ENCODE assay signal across 8 cellular contexts in genomic region chr10:68406111-68406814, GRCh38. TPM values are rescaled to one million over a fixed set of nuclear protein-coding genes. Genes with fewer than 3 reads are reported as not detected.
A peak's percentile ranks its signal among the peaks of the same experiment; 100 is the strongest.
DNase-seq lines count a peak whose midpoint lies in the region; ATAC-seq lines count a peak whose summit lies in the region.

No MANE protein-coding gene starts in this region.

- ATAC-seq in GM21367 (IDR thresholded peaks at IDR 0.05; ENCODE audit: unreplicated experiment): peak; percentile 42
- peak; percentile 76 for ATAC-seq in left ventricle myocardium superior

- intact Hi-C loops in left ventricle myocardium superior (cut with micrococcal nuclease): no loop called here
- intact Hi-C loops in posterior vena cava (cut with DNase I): no loop called here

- DNase-seq in EL (peak; percentile 66), HS-5 (ENCODE audit: low read depth) (peak; percentile 24), RPMI8226 (peak; percentile 61), anterior cingulate cortex (lab: John Stamatoyannopoulos, UW) (peak in 50 of 58 donors; percentile 9 to 80 (median 54)), left ventricle myocardium superior (peak; percentile 73), posterior vena cava (ENCODE audit: low spot score) (peak; percentile 86), OCI-M2 (lab: John Stamatoyannopoulos, UW; ENCODE audit: unreplicated experiment) (no peak)

RNA-seq across cellular contexts. Expression of gene RUFY2, which starts 0.8 kb away (rescaled TPM):
- 8.6 TPM for total RNA-seq in left ventricle myocardium superior
- total RNA-seq in posterior vena cava: 10 to 100 TPM; 27.0 to 31.6 TPM
